In the genomic region with DNA sequence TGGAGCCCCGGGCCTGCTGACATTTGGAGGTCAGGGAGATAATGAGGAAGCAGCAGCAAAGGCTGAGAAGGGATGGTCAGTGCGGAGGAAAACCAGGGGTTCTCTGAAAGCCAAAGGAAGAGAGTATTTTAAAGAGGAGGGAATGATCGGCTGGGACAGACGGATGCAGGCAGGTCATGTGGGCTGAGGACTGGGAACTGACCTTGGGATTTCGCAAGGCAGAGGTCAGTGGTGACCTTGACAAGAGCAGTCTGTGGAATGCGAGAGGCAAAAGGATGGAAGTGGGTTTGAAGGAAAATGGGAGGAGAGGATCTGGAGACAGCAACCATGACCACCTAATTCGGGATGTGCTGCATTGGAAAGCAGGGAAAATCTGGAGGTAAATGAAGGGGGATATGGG, we compare ENCODE assay signal across 28 cellular contexts. TPM values are rescaled to one million over a fixed set of nuclear protein-coding genes. Genes with fewer than 3 reads are reported as not detected.
A peak's percentile ranks its signal among the peaks of the same experiment; 100 is the strongest.
DNase-seq lines count a peak whose midpoint lies in the region; ATAC-seq, FAIRE-seq and TF ChIP-seq lines count a peak whose summit lies in the region.
"Had no signal": no experiment of that assay in that cellular context is flagged by ENCODE, and none has a peak within 500 bp of the region (broad histone marks: within the 10 kb centered on the region; RNA-seq: fewer than 3 reads in every experiment).

No MANE protein-coding gene starts in this region.

- H3K27me3 ChIP-seq in cardiac muscle cell = no peaks in the 10 kb centered on the region
- H3K27me3 ChIP-seq in right atrium auricular region = no peaks in the 10 kb centered on the region
- no peaks in the 10 kb centered on the region for H3K27me3 ChIP-seq in HL-60 (ENCODE audit: insufficient read depth, poor library complexity, severe bottlenecking)
- H3K27me3 ChIP-seq in GM12878 (replicated peaks in 1 of 2; ENCODE audit: control insufficient read depth in 2 of 2, insufficient read depth in 2 of 2, low read length in 1 of 2) = no peaks in the 10 kb centered on the region
- no peaks in the 10 kb centered on the region for H3K27me3 ChIP-seq in naive thymus-derived CD4-positive, alpha-beta T cell (ENCODE audit: control insufficient read depth in 2 of 2, insufficient read depth in 2 of 2, low read length in 2 of 2)
- H3K27me3 ChIP-seq: MG63 had no signal

- FAIRE-seq in GM12878 (lab: Jason Lieb, UNC) = no peak
- no peak for FAIRE-seq in GM12892 (lab: Jason Lieb, UNC)

- no peaks in the 10 kb centered on the region for H3K9me3 Mint-ChIP-seq in naive thymus-derived CD4-positive, alpha-beta T cell
- H3K9me3 Mint-ChIP-seq: T-helper 1 cell treated with Interleukin-12 subunit alpha and Interleukin-12 subunit beta and Interleukin-4 antibody, amounts not matched to agents 30 μg/mL and 1 μg/mL, for 36 hours had no signal

- H3K4me3 Mint-ChIP-seq in naive thymus-derived CD4-positive, alpha-beta T cell = no peak overlapping the region
- H3K4me3 Mint-ChIP-seq: T-helper 1 cell treated with Interleukin-12 subunit alpha and Interleukin-12 subunit beta and Interleukin-4 antibody, amounts not matched to agents 30 μg/mL and 1 μg/mL, for 36 hours had no signal

- no peak overlapping the region for H3K4me3 ChIP-seq in cardiac muscle cell
- no peak overlapping the region for H3K4me3 ChIP-seq in right atrium auricular region
- no peak overlapping the region for H3K4me3 ChIP-seq in HL-60 (replicated peaks; ENCODE audit: insufficient read depth, low read length)
- no peak overlapping the region for H3K4me3 ChIP-seq in GM12878
- H3K4me3 ChIP-seq in naive thymus-derived CD4-positive, alpha-beta T cell (ENCODE audit: low read length) = no peak overlapping the region
- H3K4me3 ChIP-seq: MG63, SK-N-MC had no signal

- peaks cover 0 to 16% (median 12%) of the 10 kb centered on the region in 7 donors for H3K4me1 Mint-ChIP-seq in naive thymus-derived CD4-positive, alpha-beta T cell

- H3K27ac Mint-ChIP-seq in naive thymus-derived CD4-positive, alpha-beta T cell = no peak overlapping the region
- H3K27ac Mint-ChIP-seq: T-helper 1 cell treated with Interleukin-12 subunit alpha and Interleukin-12 subunit beta and Interleukin-4 antibody, amounts not matched to agents 30 μg/mL and 1 μg/mL, for 36 hours had no signal

- CTCF ChIA-PET in GM12878 (lab: Yijun Ruan, JAX) = no interaction called here
- CTCF ChIA-PET in naive thymus-derived CD4-positive, alpha-beta T cell (lab: Charles Lee) = interaction anchor here (1.0 kb wide), 1 partner anchor 10 kb away, joined by 3 read pairs; a partner anchor contains a TSS

- no peak for TF ChIP-seq RAD21 in GM12878 (IDR thresholded peaks at IDR 0.05; ENCODE audit: insufficient read depth, low read depth, low read length)

- 88% methylated on average over 7 of the region's 7 CpGs for WGBS in GM12878 (ENCODE audit: insufficient coverage, insufficient replicate concordance, low lambda C conversion rate, missing lambda C conversion rate)

- RAD21 ChIA-PET in GM12878 (lab: Charles Lee; ENCODE audit: unreplicated experiment) = no interaction called here

- no peak overlapping the region for H3K9ac ChIP-seq in GM12878 (ENCODE audit: control insufficient read depth, insufficient read depth, low read length)

- H4K20me1 ChIP-seq in GM12878 (ENCODE audit: control insufficient read depth, insufficient read depth) = peaks cover 2% of the 10 kb centered on the region; the same call in 1 of the 2 replicates

- no peak overlapping the region for H2AFZ ChIP-seq in GM12878 (ENCODE audit: control insufficient read depth, low read depth, low read length)

- H3K4me1 ChIP-seq in cardiac muscle cell (ENCODE audit: low read depth) (peaks cover 3% of the 10 kb centered on the region), right atrium auricular region (peaks cover 0 to 14% of the 10 kb centered on the region in 2 donors), GM12878 (ENCODE audit: control insufficient read depth, insufficient read depth, low read length) (peaks cover 8% of the 10 kb centered on the region; the same call in 1 of the 2 replicates)
- peaks cover 26 to 27% of the 10 kb centered on the region in 2 donors for H3K4me1 ChIP-seq in naive thymus-derived CD4-positive, alpha-beta T cell (ENCODE audit: control insufficient read depth in 2 of 2, insufficient read depth in 2 of 2, low read length in 2 of 2)

- TF ChIP-seq POLR2A in GM12878 (IDR thresholded peaks at IDR 0.05; ENCODE audit: low read depth, low read length) = no peak
- TF ChIP-seq POLR2A in GM12892 (IDR thresholded peaks at IDR 0.05; ENCODE audit: low read depth, low read length) = no peak

- TF ChIP-seq EP300 in GM12878 (IDR thresholded peaks at IDR 0.05; ENCODE audit: borderline replicate concordance in 1 of 2, control insufficient read depth in 1 of 2, low read depth in 2 of 2, low read length in 2 of 2) = no peak

- no TSS peak for BruUV-seq in GM12878 (replicated peaks; lab: Mats Ljungman, UMichigan)

- intact Hi-C loops in GM12878 (cut with micrococcal nuclease; ENCODE audit: unreplicated experiment) = no loop called here
- intact Hi-C loops in naive thymus-derived CD4-positive, alpha-beta T cell (cut with micrococcal nuclease) = no loop called here

- H3K4me2 ChIP-seq in GM12878 (ENCODE audit: control insufficient read depth, insufficient read depth) = 0 out of 2 replicates have a peak overlapping the region, but pooled peaks have one; percentile 43

- peaks cover 4 to 27% (median 10%) of the 10 kb centered on the region in 5 donors for H3K36me3 Mint-ChIP-seq in naive thymus-derived CD4-positive, alpha-beta T cell

- no peak for ATAC-seq in GM12878
- no peak for ATAC-seq in naive thymus-derived CD4-positive, alpha-beta T cell
- ATAC-seq in HG03457 (IDR thresholded peaks at IDR 0.05; ENCODE audit: unreplicated experiment) = no peak

- POLR2A ChIA-PET in GM12878 (lab: Charles Lee) = no interaction called here
- POLR2A ChIA-PET in naive thymus-derived CD4-positive, alpha-beta T cell (lab: Charles Lee) = interaction anchor here (1.1 kb wide), 1 partner anchor 10 kb away, joined by 7 read pairs; a partner anchor contains a TSS

- SMC1A ChIA-PET in GM12878 (lab: Charles Lee; ENCODE audit: uncharacterized antibody, unreplicated experiment) = no interaction called here

- H3K27ac ChIP-seq in cardiac muscle cell (peak overlapping the region; percentile 20), right atrium auricular region (no peak overlapping the region), HL-60 (replicated peaks) (peak overlapping the region; percentile 64), GM12878 (ENCODE audit: control insufficient read depth, insufficient read depth) (no peak overlapping the region)
- H3K27ac ChIP-seq in naive thymus-derived CD4-positive, alpha-beta T cell (ENCODE audit: low read depth, low read length) = peak overlapping the region; percentile 55
- H3K27ac ChIP-seq: C4-2B had no signal

- H3K36me3 ChIP-seq in cardiac muscle cell (peaks cover 40% of the 10 kb centered on the region), right atrium auricular region (peaks cover 44% of the 10 kb centered on the region), GM12878 (ENCODE audit: control insufficient read depth in 2 of 2, insufficient read depth in 2 of 2, low read length in 1 of 2) (peaks cover 6 to 31% of the 10 kb centered on the region in 2 experiments)
- peaks cover 10 to 55% (median 16%) of the 10 kb centered on the region in 3 experiments for H3K36me3 ChIP-seq in naive thymus-derived CD4-positive, alpha-beta T cell (ENCODE audit: control insufficient read depth in 2 of 3, insufficient read depth in 3 of 3, low read length in 3 of 3)

- H3K79me2 ChIP-seq in GM12878 (ENCODE audit: control insufficient read depth, insufficient read depth, low read length) = peaks cover 23% of the 10 kb centered on the region

- H3K27me3 Mint-ChIP-seq in naive thymus-derived CD4-positive, alpha-beta T cell = no peaks in the 10 kb centered on the region

- H3K9me3 ChIP-seq in cardiac muscle cell (ENCODE audit: low read depth) = no peaks in the 10 kb centered on the region
- no peaks in the 10 kb centered on the region for H3K9me3 ChIP-seq in right atrium auricular region
- no peaks in the 10 kb centered on the region for H3K9me3 ChIP-seq in GM12878 (replicated peaks; ENCODE audit: control insufficient read depth, insufficient read depth, low read length)
- no peaks in the 10 kb centered on the region for H3K9me3 ChIP-seq in naive thymus-derived CD4-positive, alpha-beta T cell (ENCODE audit: control insufficient read depth in 2 of 3, low read length in 3 of 3)
- H3K9me3 ChIP-seq: MG63 had no signal

- no peak for DNase-seq in cardiac muscle cell (ENCODE audit: low read depth in 1 of 2, low spot score in 1 of 2)
- DNase-seq in right atrium auricular region (ENCODE audit: low spot score) = no peak
- no peak for DNase-seq in HL-60 (ENCODE audit: low read depth in 1 of 2, low spot score in 1 of 2)
- no peak for DNase-seq in GM12878 (ENCODE audit: low read depth, low spot score)
- no peak for DNase-seq in naive thymus-derived CD4-positive, alpha-beta T cell
- no peak for DNase-seq in HCEC 1CT
- no peak for DNase-seq in GM12892 (ENCODE audit: insufficient read length)
- DNase-seq: Calu3; DMS79 treated with DMSO at 0.1 percent for 48 hours; H7; KBM-7; MG63; NCI-H1105 treated with DMSO at 0.1 percent for 48 hours; NCI-H146; NCI-H2029; NCI-H446; NCI-H524 treated with DMSO at 0.1 percent for 48 hours; NCI-H774; NK-92 treated with Interleukin-12 subunit alpha and Interleukin-12 subunit beta, amount 100 ng/mL, for 24 hours; RPMI8226; SIG-M5; SW 1271 had no signal

- in situ Hi-C loops in GM12878 (cut with MboI) = no loop called here

- TF ChIP-seq CTCF in cardiac muscle cell (IDR thresholded peaks at IDR 0.05; ENCODE audit: low read depth, low read length) = no peak
- no peak for TF ChIP-seq CTCF in right atrium auricular region (IDR thresholded peaks at IDR 0.05)
- TF ChIP-seq CTCF in HL-60 (IDR thresholded peaks at IDR 0.05; ENCODE audit: insufficient read depth, low read length) = no peak
- no peak for TF ChIP-seq CTCF in GM12878 (IDR thresholded peaks at IDR 0.05 in 2 of 3, conservative IDR thresholded peaks at IDR 0.05 in 1 of 3; ENCODE audit: control insufficient read depth in 2 of 3, extremely low read depth in 1 of 3, insufficient read depth in 1 of 3, low read depth in 3 of 3, low read length in 3 of 3)

RNA-seq across cellular contexts. Expression of a gene that starts 10.2 kb away (rescaled TPM):
- total RNA-seq in cardiac muscle cell (101 and 151 TPM in 2 replicates), right atrium auricular region (10 to 100 TPM; 36.8 to 36.9 TPM), GM12878 (2014; rRNA removed) (92.0 and 98.1 TPM in 2 replicates), GM12878 (2014; rRNA removed; fragmentation: Illumina TruSeq; extraction: Trizol) (115 and 124 TPM in 2 replicates), GM12878 (2021) (154 and 159 TPM in 2 replicates)
- polyA plus RNA-seq in cardiac muscle cell (105 and 141 TPM in 2 replicates), GM12878 (2011; rRNA removed) (198 and 251 TPM in 2 replicates), GM12878 (2014; fragmentation: Illumina TruSeq; extraction: Trizol) (128 and 156 TPM in 2 replicates), GM12878 (2014; fragmentation: Nextera tagmentation; extraction: Ambion mirVana) (10 to 100 TPM; 33.0 to 39.4 TPM), GM12878 (2014; rRNA removed) (114 and 115 TPM in 2 replicates), GM12878 (2016; fragmentation: Nextera tagmentation; extraction: Ambion mirVana) (100 to 1,000 TPM; 157 to 173 TPM)
- 345 and 489 TPM in 2 replicates for total RNA-seq in GM12878 (2013; cell fraction: nucleolus; rRNA removed)
- 56.9 TPM for polyA plus RNA-seq in GM12878 (2011; ENCODE audit: low read depth)
- 175 and 183 TPM in 2 replicates for polyA plus RNA-seq in GM12878 (2011; cell fraction: cytosol; rRNA removed)
- polyA plus RNA-seq in GM12878 (2011; cell fraction: nucleus; rRNA removed) = 184 and 284 TPM in 2 replicates
- 59.0 and 69.5 TPM in 2 replicates for polyA plus RNA-seq in GM12878 (2012)
- 313 and 326 TPM in 2 replicates for polyA minus RNA-seq in GM12878 (2011; rRNA and poly(A)+ RNA removed)
- 54.5 and 63.2 TPM in 2 replicates for polyA minus RNA-seq in GM12878 (2011; cell fraction: cytosol; rRNA and poly(A)+ RNA removed)
- 75.6 and 112 TPM in 2 replicates for polyA minus RNA-seq in GM12878 (2011; cell fraction: nucleus; rRNA and poly(A)+ RNA removed)
- 100 to 1,000 TPM in 4 of 5 experiments, 10 to 100 TPM in 1; 94.3 to 157 (median 120) TPM for total RNA-seq in naive thymus-derived CD4-positive, alpha-beta T cell
- 10 to 100 TPM; 53.1 to 68.2 TPM for polyA plus RNA-seq in naive thymus-derived CD4-positive, alpha-beta T cell
- 76.9 TPM for polyA plus RNA-seq in GM12892 (2012; ENCODE audit: missing spikeins)

RNA-seq across cellular contexts. Expression of a gene that starts 26.3 kb away (rescaled TPM):
- 3.5 and 11.0 TPM in 2 replicates for total RNA-seq in cardiac muscle cell
- 4.0 and 7.0 TPM in 2 replicates for polyA plus RNA-seq in cardiac muscle cell
- total RNA-seq in right atrium auricular region = 1 to 10 TPM; 4.6 to 5.3 TPM
- total RNA-seq in GM12878 (2013; cell fraction: nucleolus; rRNA removed) = not detected in 2 replicates
- total RNA-seq in GM12878 (2014; rRNA removed) = not detected in 2 replicates
- not detected in 2 replicates for total RNA-seq in GM12878 (2014; rRNA removed; fragmentation: Illumina TruSeq; extraction: Trizol)
- not detected in 2 replicates for total RNA-seq in GM12878 (2021)
- polyA plus RNA-seq in GM12878 (2011; ENCODE audit: low read depth) = not detected
- not detected in 2 replicates for polyA plus RNA-seq in GM12878 (2011; rRNA removed)
- polyA plus RNA-seq in GM12878 (2011; cell fraction: cytosol; rRNA removed) = not detected in 2 replicates
- polyA plus RNA-seq in GM12878 (2011; cell fraction: nucleus; rRNA removed) = 0.25 TPM in 1 of 2 replicates, not detected in the other
- polyA plus RNA-seq in GM12878 (2012) = 0.04 TPM in 1 of 2 replicates, not detected in the other
- not detected in 2 replicates for polyA plus RNA-seq in GM12878 (2014; fragmentation: Illumina TruSeq; extraction: Trizol)
- polyA plus RNA-seq in GM12878 (2014; fragmentation: Nextera tagmentation; extraction: Ambion mirVana) = under 1 TPM in 1 of 2 experiments, not detected in 1; 0.04 TPM
- not detected in 2 replicates for polyA plus RNA-seq in GM12878 (2014; rRNA removed)
- polyA plus RNA-seq in GM12878 (2016; fragmentation: Nextera tagmentation; extraction: Ambion mirVana) = under 1 TPM in 1 of 2 experiments, not detected in 1; 0.25 TPM
- not detected in 2 replicates for polyA minus RNA-seq in GM12878 (2011; rRNA and poly(A)+ RNA removed)
- polyA minus RNA-seq in GM12878 (2011; cell fraction: cytosol; rRNA and poly(A)+ RNA removed) = not detected in 2 replicates
- not detected in 2 replicates for polyA minus RNA-seq in GM12878 (2011; cell fraction: nucleus; rRNA and poly(A)+ RNA removed)
- total RNA-seq in naive thymus-derived CD4-positive, alpha-beta T cell = not detected
- polyA plus RNA-seq in naive thymus-derived CD4-positive, alpha-beta T cell = under 1 TPM in 1 of 2 donors, not detected in 1; 0.16 TPM
- 0.19 TPM for polyA plus RNA-seq in GM12892 (2012; ENCODE audit: missing spikeins)
- total RNA-seq: A172, Calu3 had no signal

RNA-seq across cellular contexts. Expression of a gene that starts 41.3 kb away (rescaled TPM):
- total RNA-seq in cardiac muscle cell (not detected in 2 replicates), right atrium auricular region (10 to 100 TPM in 1 of 2 donors, not detected in 1; 19.0 TPM), GM12878 (2014; rRNA removed) (not detected in 2 replicates), GM12878 (2014; rRNA removed; fragmentation: Illumina TruSeq; extraction: Trizol) (not detected in 2 replicates), GM12878 (2021) (not detected in 2 replicates)
- polyA plus RNA-seq in cardiac muscle cell (0.55 TPM in 1 of 2 replicates, not detected in the other), GM12878 (2011; rRNA removed) (not detected in 2 replicates), GM12878 (2014; fragmentation: Illumina TruSeq; extraction: Trizol) (not detected in 2 replicates), GM12878 (2014; fragmentation: Nextera tagmentation; extraction: Ambion mirVana) (not detected), GM12878 (2014; rRNA removed) (not detected in 2 replicates), GM12878 (2016; fragmentation: Nextera tagmentation; extraction: Ambion mirVana) (1 to 10 TPM in 1 of 2 experiments, not detected in 1; 1.0 TPM)
- total RNA-seq in GM12878 (2013; cell fraction: nucleolus; rRNA removed) = not detected in 2 replicates
- polyA plus RNA-seq in GM12878 (2011; ENCODE audit: low read depth) = not detected
- not detected in 2 replicates for polyA plus RNA-seq in GM12878 (2011; cell fraction: cytosol; rRNA removed)
- not detected in 2 replicates for polyA plus RNA-seq in GM12878 (2011; cell fraction: nucleus; rRNA removed)
- not detected in 2 replicates for polyA plus RNA-seq in GM12878 (2012)
- not detected in 2 replicates for polyA minus RNA-seq in GM12878 (2011; rRNA and poly(A)+ RNA removed)
- polyA minus RNA-seq in GM12878 (2011; cell fraction: cytosol; rRNA and poly(A)+ RNA removed) = not detected in 2 replicates
- polyA minus RNA-seq in GM12878 (2011; cell fraction: nucleus; rRNA and poly(A)+ RNA removed) = not detected in 2 replicates
- total RNA-seq in naive thymus-derived CD4-positive, alpha-beta T cell = not detected
- not detected for polyA plus RNA-seq in naive thymus-derived CD4-positive, alpha-beta T cell
- not detected for polyA plus RNA-seq in GM12892 (2012; ENCODE audit: missing spikeins)
- total RNA-seq: A172, Calu3, H7 had no signal
- polyA plus RNA-seq: AG04450 had no signal

RNA-seq across cellular contexts. Expression of a gene that starts 58.6 kb away (rescaled TPM):
- 4.2 and 21.1 TPM in 2 replicates for total RNA-seq in cardiac muscle cell
- polyA plus RNA-seq in cardiac muscle cell = 4.1 and 22.2 TPM in 2 replicates
- under 1 TPM; 0.12 to 0.44 TPM for total RNA-seq in right atrium auricular region
- 15.4 and 21.6 TPM in 2 replicates for total RNA-seq in GM12878 (2013; cell fraction: nucleolus; rRNA removed)
- 10.6 and 12.0 TPM in 2 replicates for total RNA-seq in GM12878 (2014; rRNA removed)
- 9.2 and 10.3 TPM in 2 replicates for total RNA-seq in GM12878 (2014; rRNA removed; fragmentation: Illumina TruSeq; extraction: Trizol)
- 39.4 and 44.4 TPM in 2 replicates for total RNA-seq in GM12878 (2021)
- polyA plus RNA-seq in GM12878 (2011; ENCODE audit: low read depth) = 5.8 TPM
- 14.2 and 28.6 TPM in 2 replicates for polyA plus RNA-seq in GM12878 (2011; rRNA removed)
- 26.3 and 33.9 TPM in 2 replicates for polyA plus RNA-seq in GM12878 (2011; cell fraction: cytosol; rRNA removed)
- polyA plus RNA-seq in GM12878 (2011; cell fraction: nucleus; rRNA removed) = 116 and 176 TPM in 2 replicates
- 10.5 and 11.3 TPM in 2 replicates for polyA plus RNA-seq in GM12878 (2012)
- polyA plus RNA-seq in GM12878 (2014; fragmentation: Illumina TruSeq; extraction: Trizol) = 11.9 and 22.0 TPM in 2 replicates
- polyA plus RNA-seq in GM12878 (2014; fragmentation: Nextera tagmentation; extraction: Ambion mirVana) = 1 to 10 TPM; 2.8 to 3.1 TPM
- polyA plus RNA-seq in GM12878 (2014; rRNA removed) = 44.7 and 46.2 TPM in 2 replicates
- polyA plus RNA-seq in GM12878 (2016; fragmentation: Nextera tagmentation; extraction: Ambion mirVana) = 10 to 100 TPM; 20.4 to 20.5 TPM
- polyA minus RNA-seq in GM12878 (2011; rRNA and poly(A)+ RNA removed) = 27.9 and 34.2 TPM in 2 replicates
- 16.8 and 18.3 TPM in 2 replicates for polyA minus RNA-seq in GM12878 (2011; cell fraction: cytosol; rRNA and poly(A)+ RNA removed)
- 28.7 and 55.6 TPM in 2 replicates for polyA minus RNA-seq in GM12878 (2011; cell fraction: nucleus; rRNA and poly(A)+ RNA removed)
- total RNA-seq in naive thymus-derived CD4-positive, alpha-beta T cell = 10 to 100 TPM in 1 of 5 experiments, under 1 TPM in 1, not detected in 3; 0.17 to 57.2 TPM
- polyA plus RNA-seq in naive thymus-derived CD4-positive, alpha-beta T cell = not detected
- 9.7 TPM for polyA plus RNA-seq in GM12892 (2012; ENCODE audit: missing spikeins)

RNA-seq across cellular contexts. Expression of a gene that starts 58.9 kb away (rescaled TPM):
- total RNA-seq in cardiac muscle cell (25.8 and 37.3 TPM in 2 replicates), right atrium auricular region (10 to 100 TPM; 25.8 to 41.8 TPM), GM12878 (2014; rRNA removed) (0.76 and 0.79 TPM in 2 replicates), GM12878 (2014; rRNA removed; fragmentation: Illumina TruSeq; extraction: Trizol) (0.67 and 0.83 TPM in 2 replicates), GM12878 (2021) (2.5 and 2.7 TPM in 2 replicates)
- polyA plus RNA-seq in cardiac muscle cell (14.8 and 27.0 TPM in 2 replicates), GM12878 (2011; rRNA removed) (3.0 and 3.4 TPM in 2 replicates), GM12878 (2014; fragmentation: Illumina TruSeq; extraction: Trizol) (1.0 and 1.1 TPM in 2 replicates), GM12878 (2014; fragmentation: Nextera tagmentation; extraction: Ambion mirVana) (under 1 TPM; 0.37 to 0.69 TPM), GM12878 (2014; rRNA removed) (1.1 and 1.4 TPM in 2 replicates), GM12878 (2016; fragmentation: Nextera tagmentation; extraction: Ambion mirVana) (1 to 10 TPM in 1 of 2 experiments, under 1 TPM in 1; 0.72 to 1.0 TPM)
- total RNA-seq in GM12878 (2013; cell fraction: nucleolus; rRNA removed) = 0.61 and 0.77 TPM in 2 replicates
- polyA plus RNA-seq in GM12878 (2011; ENCODE audit: low read depth) = 1.1 TPM
- polyA plus RNA-seq in GM12878 (2011; cell fraction: cytosol; rRNA removed) = 1.6 and 1.8 TPM in 2 replicates
- polyA plus RNA-seq in GM12878 (2011; cell fraction: nucleus; rRNA removed) = 1.2 and 1.4 TPM in 2 replicates
- polyA plus RNA-seq in GM12878 (2012) = 1.4 and 1.8 TPM in 2 replicates
- polyA minus RNA-seq in GM12878 (2011; rRNA and poly(A)+ RNA removed) = 4.5 and 9.8 TPM in 2 replicates
- 1.2 and 1.4 TPM in 2 replicates for polyA minus RNA-seq in GM12878 (2011; cell fraction: cytosol; rRNA and poly(A)+ RNA removed)
- 0.85 and 1.1 TPM in 2 replicates for polyA minus RNA-seq in GM12878 (2011; cell fraction: nucleus; rRNA and poly(A)+ RNA removed)
- 1 to 10 TPM in 1 of 5 experiments, under 1 TPM in 1, not detected in 3; 0.20 to 1.4 TPM for total RNA-seq in naive thymus-derived CD4-positive, alpha-beta T cell
- polyA plus RNA-seq in naive thymus-derived CD4-positive, alpha-beta T cell = not detected
- polyA plus RNA-seq in GM12892 (2012; ENCODE audit: missing spikeins) = 1.8 TPM

Comparison
In these comparisons a context has a peak if more than half of its experiments do, and no peak if none do; other contexts are left out.
1. H3K27ac ChIP-seq: peak in cardiac muscle cell (single experiment), HL-60 (single experiment) and naive thymus-derived CD4-positive, alpha-beta T cell (single experiment); none in right atrium auricular region (0 of 2) and GM12878 (single experiment).